8 cellular contexts compared by ENCODE assay signal in genomic region chr12:95173392-95174251, GRCh38. TPM values are rescaled to one million over a fixed set of nuclear protein-coding genes. Genes with fewer than 3 reads are reported as not detected.
DNase-seq lines count a peak whose midpoint lies in the region; ATAC-seq and TF ChIP-seq lines count a peak whose summit lies in the region.

No MANE protein-coding gene starts in this region.

- peaks cover 4% of the 10 kb centered on the region for H3K4me1 ChIP-seq in stomach smooth muscle (ENCODE audit: control insufficient read depth, insufficient read depth, low read length)

- no peak for TF ChIP-seq CTCF in HFFc6 (IDR thresholded peaks at IDR 0.05)

- peak overlapping the region in 1 of 2 donors; percentile 3 for H3K9ac ChIP-seq in stomach smooth muscle (ENCODE audit: low read length in 2 of 2)

- H3K36me3 ChIP-seq in stomach smooth muscle (ENCODE audit: control insufficient read depth in 2 of 2, insufficient read depth in 2 of 2, low read length in 2 of 2): no peaks in the 10 kb centered on the region

- no peaks in the 10 kb centered on the region; the same call in 1 of the 2 replicates for H3K27me3 Mint-ChIP-seq in HFFc6 (ENCODE audit: insufficient read depth)
- no peaks in the 10 kb centered on the region for H3K27me3 Mint-ChIP-seq in activated naive CD8-positive, alpha-beta T cell treated with anti-CD3 and anti-CD28 coated beads for 36 hours
- no peaks in the 10 kb centered on the region for H3K27me3 Mint-ChIP-seq in stimulated activated naive CD8-positive, alpha-beta T cell treated with anti-CD3 and anti-CD28 coated beads, Interleukin-15, amount 100 ng/mL, for 72 hours

- peak; percentile 66 for DNase-seq in HFFc6
- peak; percentile 21 for DNase-seq in brain pericyte (ENCODE audit: low read depth, low spot score)
- DNase-seq in iris pigment epithelial cell (ENCODE audit: low read depth): peak; percentile 98
- DNase-seq in activated naive CD8-positive, alpha-beta T cell treated with anti-CD3 and anti-CD28 coated beads for 36 hours: no peak
- no peak for DNase-seq in NCI-H1436 (lab: John Stamatoyannopoulos, UW)
- no peak for DNase-seq in AML-193 (lab: John Stamatoyannopoulos, UW)
- DNase-seq in stimulated activated naive CD8-positive, alpha-beta T cell treated with anti-CD3 and anti-CD28 coated beads, Interleukin-15, amount 100 ng/mL, for 72 hours: no peak

- no peaks in the 10 kb centered on the region for H3K9me3 ChIP-seq in stomach smooth muscle (ENCODE audit: control insufficient read depth in 2 of 2, low read length in 2 of 2)

- H3K4me3 Mint-ChIP-seq in HFFc6: no peak overlapping the region
- H3K4me3 Mint-ChIP-seq in activated naive CD8-positive, alpha-beta T cell treated with anti-CD3 and anti-CD28 coated beads for 36 hours: no peak overlapping the region
- H3K4me3 Mint-ChIP-seq in stimulated activated naive CD8-positive, alpha-beta T cell treated with anti-CD3 and anti-CD28 coated beads, Interleukin-15, amount 100 ng/mL, for 72 hours: no peak overlapping the region

- no peaks in the 10 kb centered on the region for H3K9me3 Mint-ChIP-seq in HFFc6
- H3K9me3 Mint-ChIP-seq in activated naive CD8-positive, alpha-beta T cell treated with anti-CD3 and anti-CD28 coated beads for 36 hours: no peaks in the 10 kb centered on the region
- H3K9me3 Mint-ChIP-seq in stimulated activated naive CD8-positive, alpha-beta T cell treated with anti-CD3 and anti-CD28 coated beads, Interleukin-15, amount 100 ng/mL, for 72 hours: no peaks in the 10 kb centered on the region

- peaks cover 5% of the 10 kb centered on the region; the same call in 1 of the 2 replicates for H3K36me3 Mint-ChIP-seq in HFFc6 (ENCODE audit: low read depth)
- no peaks in the 10 kb centered on the region for H3K36me3 Mint-ChIP-seq in activated naive CD8-positive, alpha-beta T cell treated with anti-CD3 and anti-CD28 coated beads for 36 hours

- ATAC-seq in stimulated activated naive CD8-positive, alpha-beta T cell treated with anti-CD3 and anti-CD28 coated beads, Interleukin-15, amount 100 ng/mL, for 72 hours: no peak

- peak overlapping the region; percentile 0; the same call in 1 of the 2 replicates for H3K27ac Mint-ChIP-seq in HFFc6
- H3K27ac Mint-ChIP-seq in activated naive CD8-positive, alpha-beta T cell treated with anti-CD3 and anti-CD28 coated beads for 36 hours: no peak overlapping the region
- no peak overlapping the region for H3K27ac Mint-ChIP-seq in stimulated activated naive CD8-positive, alpha-beta T cell treated with anti-CD3 and anti-CD28 coated beads, Interleukin-15, amount 100 ng/mL, for 72 hours

- peak overlapping the region; percentile 68 for H3K27ac ChIP-seq in stomach smooth muscle (ENCODE audit: low read length)

- peak overlapping the region; percentile 32 to 35 for H3K4me3 ChIP-seq in stomach smooth muscle (ENCODE audit: low read length in 2 of 2)

- no peaks in the 10 kb centered on the region for H3K27me3 ChIP-seq in stomach smooth muscle (ENCODE audit: control insufficient read depth in 1 of 2, insufficient read depth in 2 of 2, low read length in 2 of 2)

- peaks cover 37% of the 10 kb centered on the region for H3K4me1 Mint-ChIP-seq in HFFc6 (ENCODE audit: low read depth)
- no peaks in the 10 kb centered on the region for H3K4me1 Mint-ChIP-seq in activated naive CD8-positive, alpha-beta T cell treated with anti-CD3 and anti-CD28 coated beads for 36 hours
- no peaks in the 10 kb centered on the region for H3K4me1 Mint-ChIP-seq in stimulated activated naive CD8-positive, alpha-beta T cell treated with anti-CD3 and anti-CD28 coated beads, Interleukin-15, amount 100 ng/mL, for 72 hours

RNA-seq across cellular contexts. Expression of gene FGD6, which starts 43.6 kb away (rescaled TPM):
- total RNA-seq in HFFc6 (2021; fragmentation: NEBNext Ultra II Directional; extraction: Animal tissue kit (Norgen Biotek cat#: 25700)): 1 to 10 TPM; 5.5 to 6.6 (median 6.0) TPM
- total RNA-seq in activated naive CD8-positive, alpha-beta T cell treated with anti-CD3 and anti-CD28 coated beads for 36 hours: under 1 TPM; 0.70 to 0.87 TPM

RNA-seq across cellular contexts. Expression of gene VEZT, which starts 44.0 kb away (rescaled TPM):
- 10 to 100 TPM; 61.8 to 69.0 (median 66.2) TPM for total RNA-seq in HFFc6 (2021; fragmentation: NEBNext Ultra II Directional; extraction: Animal tissue kit (Norgen Biotek cat#: 25700))
- 10 to 100 TPM; 52.7 to 58.4 TPM for total RNA-seq in activated naive CD8-positive, alpha-beta T cell treated with anti-CD3 and anti-CD28 coated beads for 36 hours

Comparison
In these comparisons a context has a peak if more than half of its experiments do, and no peak if none do; other contexts are left out.
1. DNase-seq: peak in HFFc6 (single experiment), brain pericyte (single experiment) and iris pigment epithelial cell (single experiment); none in activated naive CD8-positive, alpha-beta T cell treated with anti-CD3 and anti-CD28 coated beads for 36 hours (single experiment), NCI-H1436 (single experiment), AML-193 (0 of 2) and stimulated activated naive CD8-positive, alpha-beta T cell treated with anti-CD3 and anti-CD28 coated beads, Interleukin-15, amount 100 ng/mL, for 72 hours (0 of 2).